ENCODE assay signal across 20 cellular contexts in the genomic region with DNA sequence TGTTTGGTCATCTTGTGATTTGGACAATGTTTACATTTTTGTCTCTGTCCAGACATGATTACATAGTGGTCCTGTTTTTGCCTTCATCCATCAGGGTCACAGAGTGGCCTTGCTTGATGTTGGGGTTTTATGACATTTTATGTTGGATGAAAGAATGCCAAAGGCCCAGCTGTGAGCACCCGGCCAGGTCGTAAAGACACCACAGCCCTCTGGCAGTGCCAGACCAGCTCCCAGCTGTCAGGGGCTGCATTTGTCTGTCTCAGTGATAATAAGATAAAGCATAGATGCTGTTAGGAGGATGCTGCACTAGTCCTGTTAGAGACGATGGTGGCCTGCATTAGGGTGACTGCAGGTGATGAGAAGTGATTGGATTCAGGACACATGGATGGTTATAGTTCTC.
"Had no signal": no experiment of that assay in that cellular context is flagged by ENCODE, and none has a peak within 500 bp of the region (broad histone marks: within the 10 kb centered on the region; RNA-seq: fewer than 3 reads in every experiment).

No MANE protein-coding gene starts in this region.

- H3K4me3 ChIP-seq: dorsolateral prefrontal cortex, ovary, psoas muscle, sigmoid colon, thoracic aorta, tibial nerve, upper lobe of left lung had no signal

- H3K9me3 ChIP-seq: ovary, psoas muscle, sigmoid colon, thoracic aorta, upper lobe of left lung had no signal

- H3K36me3 Mint-ChIP-seq: natural killer cell had no signal

- H3K4me3 Mint-ChIP-seq: natural killer cell; stimulated activated naive B cell treated with anti-CD40 and anti-IgM and Interleukin-4, amounts not matched to agents 10 μg/mL and 1 μg/mL and 100 μg/mL, for 72 hours; stimulated activated naive CD8-positive, alpha-beta T cell treated with anti-CD3 and anti-CD28 coated beads, Interleukin-15, Interleukin-2, amounts not matched to agents 100 ng/mL and 50 ng/mL, for 24 hours had no signal

- H3K4me1 Mint-ChIP-seq: natural killer cell; stimulated activated naive B cell treated with anti-CD40 and anti-IgM and Interleukin-4, amounts not matched to agents 10 μg/mL and 1 μg/mL and 100 μg/mL, for 72 hours had no signal

- H3K27ac Mint-ChIP-seq: natural killer cell; stimulated activated naive B cell treated with anti-CD40 and anti-IgM and Interleukin-4, amounts not matched to agents 10 μg/mL and 1 μg/mL and 100 μg/mL, for 72 hours; stimulated activated naive CD8-positive, alpha-beta T cell treated with anti-CD3 and anti-CD28 coated beads, Interleukin-15, Interleukin-2, amounts not matched to agents 100 ng/mL and 50 ng/mL, for 24 hours had no signal

- ATAC-seq: natural killer cell; psoas muscle; right cardiac atrium; stimulated activated naive B cell treated with anti-CD40 and anti-IgM and Interleukin-4, amounts not matched to agents 10 μg/mL and 1 μg/mL and 100 μg/mL, for 72 hours had no signal

- H3K27ac ChIP-seq: dorsolateral prefrontal cortex, ovary, psoas muscle, sigmoid colon, thoracic aorta, tibial nerve, upper lobe of left lung had no signal

- DNase-seq: dorsolateral prefrontal cortex; effector CD4-positive, alpha-beta T cell; head of caudate nucleus; mesenchymal stem cell; midbrain; natural killer cell; occipital lobe; ovary; posterior cingulate gyrus; psoas muscle; right cardiac atrium; sigmoid colon; small intestine; stimulated activated CD4-positive, alpha-beta T cell treated with anti-CD3 and anti-CD28 coated beads, Interleukin-15, amount 100 ng/mL, for 24 hours; stimulated activated CD4-positive, alpha-beta T cell treated with anti-CD3 and anti-CD28 coated beads, Interleukin-2, amount 100 ng/mL, for 48 hours; stimulated activated naive B cell treated with anti-CD40 and anti-IgM and Interleukin-4, amounts not matched to agents 10 μg/mL and 1 μg/mL and 100 μg/mL, for 72 hours; upper lobe of left lung had no signal
